In the genomic region with DNA sequence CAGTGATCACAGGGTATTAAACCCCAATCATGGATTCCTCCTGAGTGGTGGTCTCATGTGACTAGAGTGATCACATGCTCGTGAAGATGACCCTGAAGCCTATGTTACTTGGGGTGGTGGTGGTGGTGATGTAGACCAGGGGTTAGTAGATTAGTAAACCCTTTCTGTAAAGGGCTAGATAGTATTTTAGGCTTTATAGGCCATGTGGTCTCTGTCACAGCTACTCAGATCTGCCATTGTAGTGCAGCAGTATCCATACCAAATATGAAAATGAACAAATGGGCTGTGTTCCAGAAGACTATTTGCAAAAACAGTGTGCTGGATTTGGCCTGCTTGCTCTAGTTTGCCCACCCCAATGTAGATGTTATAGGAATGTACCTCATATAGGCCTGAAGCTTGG, we compare ENCODE assay signal across 16 cellular contexts. TPM values are rescaled to one million over a fixed set of nuclear protein-coding genes. Genes with fewer than 3 reads are reported as not detected.
DNase-seq lines count a peak whose midpoint lies in the region; ATAC-seq and TF ChIP-seq lines count a peak whose summit lies in the region.
"Had no signal": no experiment of that assay in that cellular context is flagged by ENCODE, and none has a peak within 500 bp of the region (broad histone marks: within the 10 kb centered on the region; RNA-seq: fewer than 3 reads in every experiment).

No MANE protein-coding gene starts in this region.

- peaks cover 22 to 45% of the 10 kb centered on the region in 2 donors for H3K36me3 Mint-ChIP-seq in activated naive CD4-positive, alpha-beta T cell treated with anti-CD3 and anti-CD28 coated beads, Interleukin-2, amount 50 U/mL, for 72 hours
- H3K36me3 Mint-ChIP-seq: CD8-positive, alpha-beta T cell had no signal

- intact Hi-C loops in esophagus squamous epithelium (cut with DNase I) = loop anchor here (2.0 kb wide), 1 partner anchor 36 kb away; no protein-coding TSS in a partner anchor

- H3K36me3 ChIP-seq in RWPE2 (ENCODE audit: low read depth) = peaks cover 20% of the 10 kb centered on the region
- H3K36me3 ChIP-seq in esophagus squamous epithelium = no peaks in the 10 kb centered on the region
- H3K36me3 ChIP-seq in suprapubic skin = no peaks in the 10 kb centered on the region

- peak overlapping the region; percentile 99 for H3K27ac ChIP-seq in RWPE2 (ENCODE audit: poor library complexity, severe bottlenecking)
- H3K27ac ChIP-seq in esophagus squamous epithelium = peak overlapping the region; percentile 56 to 86 (median 74)
- H3K27ac ChIP-seq in suprapubic skin = peak overlapping the region; percentile 87

- H3K9me3 Mint-ChIP-seq in activated naive CD4-positive, alpha-beta T cell treated with anti-CD3 and anti-CD28 coated beads, Interleukin-2, amount 50 U/mL, for 72 hours = peaks cover 8 to 9% of the 10 kb centered on the region in 2 donors
- H3K9me3 Mint-ChIP-seq: CD8-positive, alpha-beta T cell; H9 had no signal

- H3K4me1 ChIP-seq in RWPE2 (ENCODE audit: insufficient read depth, poor library complexity, severe bottlenecking) (peaks cover 74% of the 10 kb centered on the region), esophagus squamous epithelium (peaks cover 17 to 89% (median 38%) of the 10 kb centered on the region in 3 donors), suprapubic skin (peaks cover 76% of the 10 kb centered on the region)

- 100% methylated on average over 1 of the region's 1 CpG; no CpG with 5 or more reads in 1 of the 2 donors for WGBS in esophagus squamous epithelium, 2 donors
- 88% methylated on average over 1 of the region's 1 CpG for WGBS in suprapubic skin

- no peak for TF ChIP-seq CTCF in RWPE2 (IDR thresholded peaks at IDR 0.05; ENCODE audit: poor library complexity, severe bottlenecking)
- no peak for TF ChIP-seq CTCF in esophagus squamous epithelium (IDR thresholded peaks at IDR 0.05)
- TF ChIP-seq CTCF in suprapubic skin (IDR thresholded peaks at IDR 0.05) = no peak

- no peak for TF ChIP-seq EP300 in suprapubic skin (IDR thresholded peaks at IDR 0.05)

- H3K4me3 ChIP-seq in RWPE2 (ENCODE audit: severe bottlenecking) (no peak overlapping the region), esophagus squamous epithelium (no peak overlapping the region), suprapubic skin (no peak overlapping the region)

- TF ChIP-seq POLR2A in esophagus squamous epithelium (IDR thresholded peaks at IDR 0.05) = no peak
- no peak for TF ChIP-seq POLR2A in suprapubic skin (IDR thresholded peaks at IDR 0.05)

- no peak for ATAC-seq in activated naive CD4-positive, alpha-beta T cell treated with anti-CD3 and anti-CD28 coated beads, Interleukin-2, amount 50 U/mL, for 72 hours
- ATAC-seq in RWPE2 (ENCODE audit: low read depth) (no peak), GM21390 (IDR thresholded peaks at IDR 0.05; ENCODE audit: unreplicated experiment) (no peak)
- ATAC-seq: CD8-positive, alpha-beta T cell had no signal

- H3K27ac Mint-ChIP-seq in activated naive CD4-positive, alpha-beta T cell treated with anti-CD3 and anti-CD28 coated beads, Interleukin-2, amount 50 U/mL, for 72 hours = peak overlapping the region; percentile 26 to 98
- H3K27ac Mint-ChIP-seq: CD8-positive, alpha-beta T cell; H9 had no signal

- H3K9me3 ChIP-seq in RWPE2 (ENCODE audit: severe bottlenecking) (no peaks in the 10 kb centered on the region), esophagus squamous epithelium (no peaks in the 10 kb centered on the region), suprapubic skin (no peaks in the 10 kb centered on the region)

- DNase-seq in activated naive CD4-positive, alpha-beta T cell treated with anti-CD3 and anti-CD28 coated beads, Interleukin-2, amount 50 U/mL, for 72 hours (ENCODE audit: low spot score in 2 of 2) = no peak
- no peak for DNase-seq in activated naive CD4-positive, alpha-beta T cell treated with anti-CD3 and anti-CD28 coated beads, Interleukin-2, amount 50 U/mL, for 16 hours
- DNase-seq in RWPE2 (ENCODE audit: low spot score) = no peak
- no peak for DNase-seq in esophagus squamous epithelium (lab: John Stamatoyannopoulos, UW)
- no peak for DNase-seq in suprapubic skin (ENCODE audit: low spot score in 2 of 2)
- DNase-seq in activated gamma-delta T cell treated with Interleukin-2 at 50 U/mL for 16 hours = no peak
- DNase-seq: CD8-positive, alpha-beta T cell; H9; Kasumi-1; NCI-H1417 treated with DMSO at 0.1 percent for 48 hours; NCI-H2029; NCI-H2171 treated with DMSO at 0.1 percent for 48 hours; NCI-H510A; NCI-H82; Right ventricle myocardium superior had no signal

- H3K27me3 ChIP-seq in RWPE2 (ENCODE audit: insufficient read depth, poor library complexity, severe bottlenecking) (no peaks in the 10 kb centered on the region), esophagus squamous epithelium (no peaks in the 10 kb centered on the region), suprapubic skin (no peaks in the 10 kb centered on the region)

RNA-seq across cellular contexts. Expression of a gene that starts 9.4 kb away (rescaled TPM):
- 100 to 1,000 TPM; 107 to 152 TPM for total RNA-seq in activated naive CD4-positive, alpha-beta T cell treated with anti-CD3 and anti-CD28 coated beads, Interleukin-2, amount 50 U/mL, for 72 hours
- total RNA-seq in esophagus squamous epithelium (10 to 100 TPM; 37.8 to 81.9 (median 54.8) TPM), suprapubic skin (100 to 1,000 TPM in 1 of 4 donors, 10 to 100 TPM in 3; 72.2 to 103 (median 86.2) TPM)
